Comparison of ENCODE assay signal across 7 cellular contexts in the genomic region with DNA sequence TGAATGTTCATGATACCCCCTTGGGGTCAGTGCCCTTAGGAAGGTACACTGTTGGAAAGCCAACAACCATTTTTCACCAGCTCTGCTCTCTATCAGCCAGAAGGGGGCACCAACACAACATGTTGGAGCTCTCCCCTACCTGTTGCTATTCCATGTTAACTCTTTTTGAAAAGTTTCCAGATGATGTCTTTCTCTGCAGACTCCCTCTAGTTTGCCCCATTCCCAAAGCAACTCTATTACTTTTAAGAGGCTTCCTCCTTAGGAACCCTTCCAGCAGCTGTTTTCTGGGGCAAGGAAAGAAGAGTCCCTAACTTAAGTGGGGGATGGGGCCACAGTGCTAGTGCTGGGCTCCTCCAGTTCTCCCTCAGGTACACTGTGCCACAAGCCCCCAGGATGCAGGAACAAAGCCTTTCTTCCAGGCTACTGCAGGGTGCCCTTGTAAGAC. TPM values are rescaled to one million over a fixed set of nuclear protein-coding genes. Genes with fewer than 3 reads are reported as not detected.
A peak's percentile ranks its signal among the peaks of the same experiment; 100 is the strongest.
DNase-seq lines count a peak whose midpoint lies in the region; ATAC-seq, FAIRE-seq and TF ChIP-seq lines count a peak whose summit lies in the region.

No MANE protein-coding gene starts in this region.

- peaks cover 18% of the 10 kb centered on the region for H3K4me1 Mint-ChIP-seq in activated naive CD4-positive, alpha-beta T cell treated with anti-CD3 and anti-CD28 coated beads for 36 hours (ENCODE audit: low read depth)

- H3K36me3 ChIP-seq in GM06990 (ENCODE audit: control insufficient read depth, insufficient read depth, low read length) (peaks cover 3% of the 10 kb centered on the region), heart left ventricle (peaks cover 0 to 73% (median 54%) of the 10 kb centered on the region in 9 donors)

- H3K9me3 Mint-ChIP-seq in activated naive CD4-positive, alpha-beta T cell treated with anti-CD3 and anti-CD28 coated beads for 36 hours, result no peaks in the 10 kb centered on the region

- no peak overlapping the region for H3K27ac ChIP-seq in heart left ventricle

- TF ChIP-seq CTCF in GM06990 (IDR thresholded peaks at IDR 0.05; ENCODE audit: insufficient read depth, low read length, poor library complexity, severe bottlenecking) (peak; percentile 88), heart left ventricle (IDR thresholded peaks at IDR 0.05) (peak; percentile 57 to 81 (median 72)), retinal pigment epithelial cell (conservative IDR thresholded peaks at IDR 0.05; ENCODE audit: low read depth, low read length) (peak; percentile 92)

- no peaks in the 10 kb centered on the region for H3K27me3 ChIP-seq in GM06990 (replicated peaks; ENCODE audit: control insufficient read depth, insufficient read depth, low read length)
- no peaks in the 10 kb centered on the region for H3K27me3 ChIP-seq in heart left ventricle

- intact Hi-C loops in activated naive CD4-positive, alpha-beta T cell treated with anti-CD3 and anti-CD28 coated beads for 36 hours (cut with micrococcal nuclease), result loop anchor here (1.0 to 10.0 kb wide), 5 partner anchors 58 to 624 kb away; no protein-coding TSS in a partner anchor
- intact Hi-C loops in heart left ventricle (cut with DNase I), result loop anchor here in 8 of 10 donors (2.0 to 10.0 kb wide), 7 partner anchors 86 to 951 kb away; a partner anchor contains a TSS

- no peaks in the 10 kb centered on the region for H3K27me3 Mint-ChIP-seq in activated naive CD4-positive, alpha-beta T cell treated with anti-CD3 and anti-CD28 coated beads for 36 hours (ENCODE audit: low read depth)

- ATAC-seq in heart left ventricle, result peak; percentile 36 to 74 (median 60)

- DNase-seq in GM06990 (ENCODE audit: extremely low read depth, insufficient read length) (no peak), KBM-7 (peak; percentile 73), RCC 7860 (ENCODE audit: low spot score) (peak; percentile 57), heart left ventricle (peak in 3 of 5 donors; percentile 17 to 33 (median 27)), retinal pigment epithelial cell (ENCODE audit: low read depth) (no peak), UCSD-AML1 (lab: John Stamatoyannopoulos, UW; ENCODE audit: unreplicated experiment) (no peak)
- DNase-seq in activated naive CD4-positive, alpha-beta T cell treated with anti-CD3 and anti-CD28 coated beads for 36 hours, result peak; percentile 67

- H3K4me3 Mint-ChIP-seq in activated naive CD4-positive, alpha-beta T cell treated with anti-CD3 and anti-CD28 coated beads for 36 hours, result no peak overlapping the region

- H3K36me3 Mint-ChIP-seq in activated naive CD4-positive, alpha-beta T cell treated with anti-CD3 and anti-CD28 coated beads for 36 hours (ENCODE audit: low read depth), result no peaks in the 10 kb centered on the region

- CTCF ChIA-PET in activated naive CD4-positive, alpha-beta T cell treated with anti-CD3 and anti-CD28 coated beads for 36 hours (lab: Charles Lee), result interaction anchor here (0.7 to 7.9 kb wide), 44 partner anchors 8 to 950 kb away, joined by 3 to 112 read pairs (median 4); a partner anchor contains a TSS

- peak; percentile 23 for FAIRE-seq in RCC 7860 (lab: Jason Lieb, UNC)

- in situ Hi-C loops in KBM-7 (cut with MboI; ENCODE audit: low pct_unique_long_range_greater_than_20kb, low sequenced_read_pairs), result loop anchor here (25.0 kb wide), 1 partner anchor 951 kb away; a partner anchor contains a TSS

- no peaks in the 10 kb centered on the region for H3K9me3 ChIP-seq in heart left ventricle

- H3K4me1 ChIP-seq in heart left ventricle, result no peaks in the 10 kb centered on the region

- no peak overlapping the region for H3K4me3 ChIP-seq in GM06990 (replicated peaks; ENCODE audit: low read depth, low read length)
- no peak overlapping the region for H3K4me3 ChIP-seq in heart left ventricle
- no peak overlapping the region for H3K4me3 ChIP-seq in retinal pigment epithelial cell (ENCODE audit: low read length)

- no peak for TF ChIP-seq POLR2A in heart left ventricle (IDR thresholded peaks at IDR 0.05)

- H3K27ac Mint-ChIP-seq in activated naive CD4-positive, alpha-beta T cell treated with anti-CD3 and anti-CD28 coated beads for 36 hours, result no peak overlapping the region

RNA-seq across cellular contexts. Expression of a gene that starts 22.9 kb away (rescaled TPM):
- 10 to 100 TPM; 25.9 to 27.9 TPM for total RNA-seq in activated naive CD4-positive, alpha-beta T cell treated with anti-CD3 and anti-CD28 coated beads for 36 hours
- total RNA-seq in heart left ventricle, result 1 to 10 TPM; 4.3 to 8.1 (median 6.5) TPM
- polyA plus RNA-seq in heart left ventricle, result 1 to 10 TPM; 1.6 to 9.4 TPM

RNA-seq across cellular contexts. Expression of a gene that starts 28.6 kb away (rescaled TPM):
- total RNA-seq in activated naive CD4-positive, alpha-beta T cell treated with anti-CD3 and anti-CD28 coated beads for 36 hours, result 10 to 100 TPM; 22.2 to 22.4 TPM
- total RNA-seq in heart left ventricle, result 10 to 100 TPM; 11.2 to 23.5 (median 14.4) TPM
- 10 to 100 TPM in 1 of 2 donors, 1 to 10 TPM in 1; 8.7 to 29.5 TPM for polyA plus RNA-seq in heart left ventricle

RNA-seq across cellular contexts. Expression of a gene that starts 33.0 kb away (rescaled TPM):
- not detected for total RNA-seq in activated naive CD4-positive, alpha-beta T cell treated with anti-CD3 and anti-CD28 coated beads for 36 hours
- not detected for total RNA-seq in heart left ventricle
- not detected for polyA plus RNA-seq in heart left ventricle

Comparison
In these comparisons a context has a peak if more than half of its experiments do, and no peak if none do; other contexts are left out.
1. DNase-seq: peak in KBM-7 (single experiment), RCC 7860 (single experiment), activated naive CD4-positive, alpha-beta T cell treated with anti-CD3 and anti-CD28 coated beads for 36 hours (single experiment) and heart left ventricle (3 of 5); none in GM06990 (single experiment), retinal pigment epithelial cell (single experiment) and UCSD-AML1 (single experiment).
2. Peak in every context shown above with its lines, with median percentiles within 50 percentile points of each other: CTCF ChIP-seq.